In the genomic region with DNA sequence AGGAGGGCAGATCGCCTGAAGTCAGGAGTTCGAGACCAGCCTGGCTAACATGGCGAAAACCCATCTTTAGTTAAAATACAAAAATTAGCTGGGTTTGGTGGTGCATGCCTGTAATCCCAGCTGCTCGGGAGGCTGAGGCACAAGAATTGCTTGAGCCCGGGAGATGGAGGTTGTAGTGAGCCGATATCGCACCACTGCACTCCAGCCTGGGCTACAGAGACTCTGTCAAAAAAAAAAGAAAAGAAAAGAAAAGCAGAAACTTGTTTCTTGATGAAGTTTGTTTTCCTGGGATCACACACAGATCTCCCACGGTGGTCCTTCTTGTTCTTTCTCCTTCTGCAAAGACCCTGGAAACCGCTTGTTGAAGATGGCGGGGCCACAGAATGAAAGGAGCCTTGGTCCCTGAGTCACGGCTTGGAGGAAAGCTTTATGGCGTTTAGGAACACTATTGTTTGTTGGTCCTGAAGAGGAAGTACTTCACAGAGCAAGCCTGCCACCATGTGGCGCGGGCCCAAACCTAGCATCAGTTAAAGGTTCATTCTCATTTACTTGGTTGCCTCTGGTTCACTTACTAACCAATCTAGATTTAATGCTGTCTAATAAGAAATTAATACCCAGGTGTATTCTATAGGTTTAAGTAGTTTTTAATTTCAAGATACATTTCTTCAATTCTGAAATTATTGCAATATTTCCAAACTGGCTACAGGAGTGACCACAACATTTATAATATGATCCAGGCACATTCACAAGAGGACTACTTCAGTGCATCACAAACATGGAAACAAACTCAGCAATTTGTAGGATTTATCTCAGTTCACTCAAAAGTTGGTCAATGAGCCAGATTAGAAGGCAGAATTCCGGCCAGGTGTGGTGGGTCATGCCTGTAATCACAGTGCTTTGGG, we compare ENCODE assay signal across 8 cellular contexts. TPM values are rescaled to one million over a fixed set of nuclear protein-coding genes. Genes with fewer than 3 reads are reported as not detected.
DNase-seq lines count a peak whose midpoint lies in the region; ATAC-seq and TF ChIP-seq lines count a peak whose summit lies in the region.

No MANE protein-coding gene starts in this region.

- H3K36me3 ChIP-seq in OCI-LY3 (replicated peaks; ENCODE audit: low read depth, low read length) (no peaks in the 10 kb centered on the region), muscle layer of colon (ENCODE audit: insufficient read depth, low read length) (no peaks in the 10 kb centered on the region)

- H3K4me3 ChIP-seq in Jurkat, Clone E6-1 (ENCODE audit: low read length): peak overlapping the region; percentile 32
- peak overlapping the region; percentile 74 for H3K4me3 ChIP-seq in OCI-LY3 (ENCODE audit: low read length)
- H3K4me3 ChIP-seq in muscle layer of colon (ENCODE audit: low read depth in 1 of 2, low read length in 2 of 2): peak overlapping the region in 1 of 2 donors; percentile 43

- no peaks in the 10 kb centered on the region for H4K20me1 ChIP-seq in OCI-LY3 (ENCODE audit: insufficient read depth, low read length)

- peak; percentile 93 for TF ChIP-seq CTCF in OCI-LY3 (IDR thresholded peaks at IDR 0.05; ENCODE audit: low read depth, low read length)

- H3K27ac ChIP-seq in OCI-LY3 (ENCODE audit: low read length) (no peak overlapping the region), muscle layer of colon (ENCODE audit: low read depth, low read length) (no peak overlapping the region)

- ATAC-seq in GM21576 (IDR thresholded peaks at IDR 0.05; ENCODE audit: unreplicated experiment): peak; percentile 96

- H3K9me3 ChIP-seq in OCI-LY3 (ENCODE audit: insufficient read depth, low read length) (no peaks in the 10 kb centered on the region), muscle layer of colon (ENCODE audit: low read length) (no peaks in the 10 kb centered on the region)

- H3K79me2 ChIP-seq in OCI-LY3 (ENCODE audit: low read length): no peaks in the 10 kb centered on the region

- peak; percentile 65 for DNase-seq in DMS 273 treated with DMSO at 0.1 percent for 48 hours (lab: John Stamatoyannopoulos, UW)
- peak; percentile 79 for DNase-seq in Jurkat, Clone E6-1 (ENCODE audit: low read depth, low spot score)
- DNase-seq in activated CD8-positive, alpha-beta memory T cell treated with anti-CD3 and anti-CD28 coated beads, Interleukin-2, amount 50 U/mL, for 48 hours: peak; percentile 85
- DNase-seq in epidermal melanocyte (ENCODE audit: insufficient read length, low spot score): peak; percentile 88
- DNase-seq in stimulated activated CD8-positive, alpha-beta memory T cell treated with anti-CD3 and anti-CD28 coated beads, Interleukin-4, amount 100 ng/mL, for 24 hours (ENCODE audit: low read depth): peak; percentile 68

- H3K4me1 ChIP-seq in OCI-LY3 (ENCODE audit: low read length) (peaks cover 6% of the 10 kb centered on the region), muscle layer of colon (ENCODE audit: insufficient read depth, low read length) (no peaks in the 10 kb centered on the region)

- peak overlapping the region; percentile 93 for H2AFZ ChIP-seq in OCI-LY3 (ENCODE audit: low read depth, low read length)

- H3K27me3 ChIP-seq in OCI-LY3 (ENCODE audit: low read depth, low read length): no peaks in the 10 kb centered on the region
- no peaks in the 10 kb centered on the region for H3K27me3 ChIP-seq in muscle layer of colon (ENCODE audit: control insufficient read depth in 1 of 2, insufficient read depth in 2 of 2, low read length in 2 of 2)

- H3K9ac ChIP-seq in OCI-LY3 (ENCODE audit: low read length): peak overlapping the region; percentile 57
- H3K9ac ChIP-seq in muscle layer of colon (ENCODE audit: low read length): peak overlapping the region; percentile 6

- H3K4me2 ChIP-seq in OCI-LY3 (ENCODE audit: low read length): peak overlapping the region; percentile 71

RNA-seq across cellular contexts. Expression of gene ARL11, which starts 21.3 kb away (rescaled TPM):
- not detected for polyA plus RNA-seq in Jurkat, Clone E6-1 (2012; ENCODE audit: insufficient read depth, insufficient read length)

RNA-seq across cellular contexts. Expression of gene RCBTB1, which starts 21.6 kb away (rescaled TPM):
- polyA plus RNA-seq in Jurkat, Clone E6-1 (2012; ENCODE audit: insufficient read depth, insufficient read length): 21.1 TPM
